ENCODE assay signal across 9 cellular contexts in the genomic region with DNA sequence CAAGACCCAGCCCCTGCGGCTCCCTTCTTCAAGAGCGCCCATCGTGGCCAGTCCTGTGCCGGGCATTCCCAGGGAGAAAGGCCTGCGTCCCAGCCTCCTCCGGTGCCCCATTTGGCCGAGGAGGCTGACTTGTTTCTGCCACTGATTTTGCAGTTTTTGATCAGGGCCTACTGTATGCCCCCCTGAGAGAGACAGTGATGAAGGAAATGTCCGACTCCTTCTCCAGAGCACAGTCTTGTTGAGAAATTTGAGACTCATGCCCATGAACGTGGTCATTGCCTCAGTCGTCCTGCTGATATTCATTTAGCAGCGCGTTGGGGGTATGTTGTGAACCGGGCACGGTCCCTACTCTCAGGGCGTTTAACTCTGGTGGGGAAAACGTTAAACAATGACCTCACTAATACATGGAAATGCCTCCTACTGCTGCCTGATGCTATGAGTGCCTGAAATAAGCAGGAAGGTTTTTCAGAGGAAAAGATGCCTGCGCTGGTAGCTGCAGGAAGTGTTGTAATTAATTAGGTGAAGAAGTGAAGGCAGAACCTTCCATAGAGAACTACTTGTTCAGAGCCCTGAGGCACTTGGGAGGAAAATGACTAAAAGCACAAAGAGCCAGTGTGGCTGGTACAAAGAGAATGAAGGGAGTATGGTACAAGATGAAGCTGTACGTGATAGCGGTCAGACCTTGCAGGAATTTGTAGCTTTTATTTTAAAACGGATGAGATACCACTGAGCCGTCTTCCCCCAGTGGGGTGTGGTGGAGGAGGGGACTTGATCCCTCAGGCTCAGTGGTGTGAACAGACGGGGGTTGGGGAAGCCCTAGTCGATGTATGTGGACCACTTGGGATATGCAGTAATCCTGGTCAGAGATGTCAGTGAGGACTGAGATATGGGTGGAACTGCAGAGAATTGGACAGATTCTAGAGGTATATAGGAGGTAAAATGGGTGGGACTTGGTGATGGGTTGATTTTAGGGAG. TPM values are rescaled to one million over a fixed set of nuclear protein-coding genes. Genes with fewer than 3 reads are reported as not detected.
DNase-seq lines count a peak whose midpoint lies in the region; ATAC-seq and TF ChIP-seq lines count a peak whose summit lies in the region.
"Had no signal": no experiment of that assay in that cellular context is flagged by ENCODE, and none has a peak within 500 bp of the region (broad histone marks: within the 10 kb centered on the region; RNA-seq: fewer than 3 reads in every experiment).

No MANE protein-coding gene starts in this region.

- intact Hi-C loops in Caco-2 (cut with micrococcal nuclease; ENCODE audit: unreplicated experiment) (loop anchor here (5.0 to 10.0 kb wide), 2 partner anchors 115 to 127 kb away; no protein-coding TSS in a partner anchor), testis (cut with DNase I; ENCODE audit: low total_unique reads) (no loop called here)

- H3K9me3 ChIP-seq in Caco-2 (no peaks in the 10 kb centered on the region), testis (no peaks in the 10 kb centered on the region)

- no peak for TF ChIP-seq CTCF in Caco-2 (IDR thresholded peaks at IDR 0.05; ENCODE audit: insufficient read depth in 1 of 2, low read depth in 1 of 2, low read length in 1 of 2, severe bottlenecking in 1 of 2, unreplicated experiment in 1 of 2)
- TF ChIP-seq CTCF in testis (IDR thresholded peaks at IDR 0.05), result no peak

- TF ChIP-seq POLR2A in testis (IDR thresholded peaks at IDR 0.05), result no peak

- H3K9me3 Mint-ChIP-seq in Caco-2 (ENCODE audit: unreplicated experiment), result no peaks in the 10 kb centered on the region
- H3K9me3 Mint-ChIP-seq: activated B cell treated with CpG ODN at 0.5 μM for 24 hours had no signal

- 3 to 4% (median 4%) methylated on average over 23 of the region's 23 CpGs for WGBS in adipose tissue, 3 donors
- 1 to 3% methylated on average over 23 of the region's 23 CpGs for WGBS in testis, 2 donors

- ATAC-seq in HG02885 (IDR thresholded peaks at IDR 0.05; ENCODE audit: poor library complexity, unreplicated experiment) (peak; percentile 14), GM21786 (IDR thresholded peaks at IDR 0.05; ENCODE audit: unreplicated experiment) (no peak), HG02763 (IDR thresholded peaks at IDR 0.05; ENCODE audit: unreplicated experiment) (no peak)

- TSS peak; percentile 70 for BruUV-seq in Caco-2 (replicated peaks; lab: Mats Ljungman, UMichigan)

- H3K4me3 Mint-ChIP-seq in Caco-2 (ENCODE audit: unreplicated experiment), result no peak overlapping the region
- H3K4me3 Mint-ChIP-seq: activated B cell treated with CpG ODN at 0.5 μM for 24 hours had no signal

- CTCF ChIA-PET in Caco-2 (lab: Charles Lee), result interaction anchor here (0.7 to 1.1 kb wide), 4 partner anchors 20 to 113 kb away, joined by 3 to 5 read pairs (median 4); no protein-coding TSS in a partner anchor

- POLR2A ChIA-PET in Caco-2 (lab: Charles Lee), result interaction anchor here (0.6 to 1.1 kb wide), 7 partner anchors 35 to 169 kb away, joined by 3 to 11 read pairs (median 6); no protein-coding TSS in a partner anchor

- H3K4me1 Mint-ChIP-seq in Caco-2 (ENCODE audit: low read depth, unreplicated experiment), result peaks cover 9% of the 10 kb centered on the region

- H3K27ac ChIP-seq in adipose tissue (ENCODE audit: low read depth, low read length) (peak overlapping the region; percentile 40), testis (peak overlapping the region; percentile 69 to 92)

- H3K27me3 ChIP-seq in Caco-2 (replicated peaks; ENCODE audit: control insufficient read depth, insufficient read depth, low read length) (no peaks in the 10 kb centered on the region), testis (no peaks in the 10 kb centered on the region)

- H3K36me3 ChIP-seq in Caco-2 (ENCODE audit: control insufficient read depth, insufficient read depth, low read length) (no peaks in the 10 kb centered on the region), testis (ENCODE audit: low read depth, missing control alignments) (no peaks in the 10 kb centered on the region)

- no peak overlapping the region for H3K27ac Mint-ChIP-seq in Caco-2 (ENCODE audit: unreplicated experiment)
- H3K27ac Mint-ChIP-seq: activated B cell treated with CpG ODN at 0.5 μM for 24 hours had no signal

- no peaks in the 10 kb centered on the region for H3K27me3 Mint-ChIP-seq in Caco-2 (ENCODE audit: insufficient read depth, unreplicated experiment)
- H3K27me3 Mint-ChIP-seq: activated B cell treated with CpG ODN at 0.5 μM for 24 hours had no signal

- peaks cover 20% of the 10 kb centered on the region for H3K36me3 Mint-ChIP-seq in Caco-2 (ENCODE audit: insufficient read depth, unreplicated experiment)

- H3K4me3 ChIP-seq in Caco-2 (ENCODE audit: low read depth, low read length) (peak overlapping the region; percentile 61), testis (peak overlapping the region; percentile 86 to 88)

- H3K4me1 ChIP-seq in Caco-2 (no peaks in the 10 kb centered on the region), testis (peaks cover 13% of the 10 kb centered on the region)

- DNase-seq in Caco-2 (no peak), iPS-NIHi11 (ENCODE audit: low spot score) (peak; percentile 17), testis (peak; percentile 21), SW480 (ENCODE audit: low spot score) (no peak)

RNA-seq across cellular contexts. Expression of gene ZCCHC17, which starts 0.7 kb away (rescaled TPM):
- total RNA-seq in Caco-2 (2022), result 21.4 and 24.1 TPM in 2 replicates
- 10 to 100 TPM; 14.5 to 32.2 (median 27.0) TPM for polyA plus RNA-seq in adipose tissue
- 10 to 100 TPM; 61.1 to 75.0 TPM for total RNA-seq in testis
- 105 TPM for polyA plus RNA-seq in testis (ENCODE audit: insufficient read depth, low read depth, low replicate concordance)

RNA-seq across cellular contexts. Expression of gene SNRNP40, which starts 1.0 kb away (rescaled TPM):
- total RNA-seq in Caco-2 (2022) (49.5 and 56.5 TPM in 2 replicates), testis (10 to 100 TPM; 65.3 to 75.1 TPM)
- polyA plus RNA-seq in adipose tissue (10 to 100 TPM in 2 of 3 donors, 1 to 10 TPM in 1; 9.2 to 29.1 (median 21.4) TPM), testis (ENCODE audit: insufficient read depth, low read depth, low replicate concordance) (52.8 TPM)

RNA-seq across cellular contexts. Expression of gene NKAIN1, which starts 57.9 kb away (rescaled TPM):
- total RNA-seq in Caco-2 (2022), result 0.12 TPM in 1 of 2 replicates, not detected in the other
- under 1 TPM; 0.03 to 0.15 (median 0.11) TPM for polyA plus RNA-seq in adipose tissue
- 1 to 10 TPM in 1 of 2 donors, under 1 TPM in 1; 0.39 to 1.4 TPM for total RNA-seq in testis
- 1.5 TPM for polyA plus RNA-seq in testis (ENCODE audit: insufficient read depth, low read depth, low replicate concordance)
- total RNA-seq: activated B cell treated with CpG ODN at 0.5 μM for 24 hours had no signal

Comparison
In these comparisons a context has a peak if more than half of its experiments do, and no peak if none do; other contexts are left out.
1. DNase-seq: peak in iPS-NIHi11 (single experiment) and testis (single experiment); none in Caco-2 (0 of 2) and SW480 (single experiment).